ENCODE assay signal across 9 cellular contexts in genomic region chr4:140096483-140096861, GRCh38. TPM values are rescaled to one million over a fixed set of nuclear protein-coding genes. Genes with fewer than 3 reads are reported as not detected.
A peak's percentile ranks its signal among the peaks of the same experiment; 100 is the strongest.
DNase-seq lines count a peak whose midpoint lies in the region; ATAC-seq and TF ChIP-seq lines count a peak whose summit lies in the region.
"Had no signal": no experiment of that assay in that cellular context is flagged by ENCODE, and none has a peak within 500 bp of the region (broad histone marks: within the 10 kb centered on the region; RNA-seq: fewer than 3 reads in every experiment).

No MANE protein-coding gene starts in this region.

- H3K4me1 ChIP-seq in ACC112 (ENCODE audit: control insufficient read depth, insufficient read depth, low read length, unreplicated experiment) (peaks cover 63% of the 10 kb centered on the region), HEK293 (ENCODE audit: control insufficient read depth, insufficient read depth, low read length) (peaks cover 7% of the 10 kb centered on the region)
- H3K4me1 ChIP-seq in naive thymus-derived CD4-positive, alpha-beta T cell (ENCODE audit: control insufficient read depth in 2 of 2, insufficient read depth in 2 of 2, low read length in 2 of 2): peaks cover 5 to 53% of the 10 kb centered on the region in 2 donors

- H3K9me3 ChIP-seq in HEK293 (ENCODE audit: control insufficient read depth, insufficient read depth, low read depth, low read length): no peaks in the 10 kb centered on the region
- no peaks in the 10 kb centered on the region for H3K9me3 ChIP-seq in naive thymus-derived CD4-positive, alpha-beta T cell (ENCODE audit: control insufficient read depth in 2 of 3, low read length in 3 of 3)

- H3K27me3 ChIP-seq in ACC112 (ENCODE audit: insufficient read depth, low read length): no peaks in the 10 kb centered on the region
- no peaks in the 10 kb centered on the region for H3K27me3 ChIP-seq in naive thymus-derived CD4-positive, alpha-beta T cell (ENCODE audit: control insufficient read depth in 2 of 2, insufficient read depth in 2 of 2, low read length in 2 of 2)

- intact Hi-C loops in naive thymus-derived CD4-positive, alpha-beta T cell (cut with micrococcal nuclease): loop anchor here (1.0 to 10.0 kb wide), 7 partner anchors 8 to 922 kb away; partner anchors contain the start of genes ELF2 (in 1 of the 2) and SETD7 (in 1 of the 2)
- intact Hi-C loops in sciatic nerve (cut with DNase I): no loop called here

- POLR2A ChIA-PET in HEK293 (lab: Yijun Ruan, JAX): interaction anchor here (0.7 to 1.4 kb wide), 2 partner anchors 13 to 54 kb away, joined by 3 read pairs; no protein-coding TSS in a partner anchor
- POLR2A ChIA-PET in naive thymus-derived CD4-positive, alpha-beta T cell (lab: Charles Lee): interaction anchor here (1.5 to 4.5 kb wide), 4 partner anchors 15 to 57 kb away, joined by 4 to 45 read pairs (median 10); partner anchors contain the start of gene MAML3

- peaks cover 2% of the 10 kb centered on the region for H3K27me3 Mint-ChIP-seq in activated naive CD8-positive, alpha-beta T cell treated with anti-CD3 and anti-CD28 coated beads, Interleukin-2, amount 50 U/mL, for 24 hours
- peaks cover 0 to 2% (median 0%) of the 10 kb centered on the region in 5 donors for H3K27me3 Mint-ChIP-seq in naive thymus-derived CD4-positive, alpha-beta T cell

- CTCF ChIA-PET in HEK293 (lab: Yijun Ruan, JAX): no interaction called here
- CTCF ChIA-PET in naive thymus-derived CD4-positive, alpha-beta T cell (lab: Charles Lee): interaction anchor here (0.7 to 1.1 kb wide), 3 partner anchors 25 to 63 kb away, joined by 3 read pairs; no protein-coding TSS in a partner anchor

- H3K4me3 Mint-ChIP-seq in activated naive CD8-positive, alpha-beta T cell treated with anti-CD3 and anti-CD28 coated beads, Interleukin-2, amount 50 U/mL, for 24 hours: peak overlapping the region; percentile 86
- H3K4me3 Mint-ChIP-seq in naive thymus-derived CD4-positive, alpha-beta T cell: peak overlapping the region; percentile 27 to 97 (median 88)

- ATAC-seq in activated naive CD8-positive, alpha-beta T cell treated with anti-CD3 and anti-CD28 coated beads, Interleukin-2, amount 50 U/mL, for 24 hours: peak; percentile 5
- ATAC-seq in naive thymus-derived CD4-positive, alpha-beta T cell: peak; percentile 2
- no peak for ATAC-seq in sciatic nerve

- H3K79me2 ChIP-seq in ACC112 (ENCODE audit: control insufficient read depth, insufficient read depth, low read length, unreplicated experiment): no peaks in the 10 kb centered on the region

- no peak overlapping the region for H2AFZ ChIP-seq in ACC112 (ENCODE audit: low read length, unreplicated experiment)

- no peak for DNase-seq in activated naive CD8-positive, alpha-beta T cell treated with anti-CD3 and anti-CD28 coated beads, Interleukin-2, amount 50 U/mL, for 24 hours
- DNase-seq in naive thymus-derived CD4-positive, alpha-beta T cell: no peak
- DNase-seq in sciatic nerve (ENCODE audit: low spot score): no peak
- DNase-seq in midbrain (lab: John Stamatoyannopoulos, UW): no peak
- no peak for DNase-seq in NCI-H510A (lab: John Stamatoyannopoulos, UW)
- DNase-seq in retina: no peak
- DNase-seq: DMS153 had no signal

- H3K27ac Mint-ChIP-seq in activated naive CD8-positive, alpha-beta T cell treated with anti-CD3 and anti-CD28 coated beads, Interleukin-2, amount 50 U/mL, for 24 hours: peak overlapping the region; percentile 97
- H3K27ac Mint-ChIP-seq in naive thymus-derived CD4-positive, alpha-beta T cell: peak overlapping the region; percentile 90 to 99 (median 95)

- H3K27ac ChIP-seq in ACC112 (ENCODE audit: low read depth, low read length) (peak overlapping the region; percentile 77), HEK293 (ENCODE audit: extremely low read depth, low read depth, low read length) (no peak overlapping the region)
- peak overlapping the region; percentile 73 for H3K27ac ChIP-seq in naive thymus-derived CD4-positive, alpha-beta T cell (ENCODE audit: low read depth, low read length)

- no peaks in the 10 kb centered on the region for H3K36me3 Mint-ChIP-seq in activated naive CD8-positive, alpha-beta T cell treated with anti-CD3 and anti-CD28 coated beads, Interleukin-2, amount 50 U/mL, for 24 hours (ENCODE audit: low read depth)
- H3K36me3 Mint-ChIP-seq in naive thymus-derived CD4-positive, alpha-beta T cell: peaks cover 0 to 18% (median 0%) of the 10 kb centered on the region in 5 donors

- no peak overlapping the region for H3K4me3 ChIP-seq in ACC112 (ENCODE audit: low read depth, low read length)
- H3K4me3 ChIP-seq in HEK293 (ENCODE audit: low read depth, low read length): no peak overlapping the region
- no peak overlapping the region for H3K4me3 ChIP-seq in naive thymus-derived CD4-positive, alpha-beta T cell (ENCODE audit: low read length)

- no peaks in the 10 kb centered on the region for H3K9me3 Mint-ChIP-seq in activated naive CD8-positive, alpha-beta T cell treated with anti-CD3 and anti-CD28 coated beads, Interleukin-2, amount 50 U/mL, for 24 hours
- H3K9me3 Mint-ChIP-seq in naive thymus-derived CD4-positive, alpha-beta T cell: no peaks in the 10 kb centered on the region

- H3K4me1 Mint-ChIP-seq in activated naive CD8-positive, alpha-beta T cell treated with anti-CD3 and anti-CD28 coated beads, Interleukin-2, amount 50 U/mL, for 24 hours: peaks cover 86% of the 10 kb centered on the region
- H3K4me1 Mint-ChIP-seq in naive thymus-derived CD4-positive, alpha-beta T cell: peaks cover 51 to 83% (median 75%) of the 10 kb centered on the region in 7 donors

- no peaks in the 10 kb centered on the region for H3K36me3 ChIP-seq in ACC112 (ENCODE audit: insufficient read depth, low read length)
- no peaks in the 10 kb centered on the region for H3K36me3 ChIP-seq in HEK293 (ENCODE audit: control insufficient read depth in 2 of 2, insufficient read depth in 1 of 2, low read length in 2 of 2)
- H3K36me3 ChIP-seq in naive thymus-derived CD4-positive, alpha-beta T cell (ENCODE audit: control insufficient read depth in 2 of 3, insufficient read depth in 3 of 3, low read length in 3 of 3): no peaks in the 10 kb centered on the region

- TF ChIP-seq CTCF in HEK293 (tag by site-specific recombination; IDR thresholded peaks at IDR 0.05): no peak

TF ChIP-seq in HEK293, 187 proteins besides CTCF, POLR2A, EP300 and RAD21:
- TF ChIP-seq SP3 (tag by site-specific recombination; IDR thresholded peaks at IDR 0.05): 0 out of 2 replicates have a peak, but pooled peaks have one; percentile 0
- 0 out of 2 replicates have a peak, but pooled peaks have one; percentile 0 for TF ChIP-seq ZFP37 (tag by site-specific recombination; IDR thresholded peaks at IDR 0.05)
- TF ChIP-seq ZNF561 (tag by site-specific recombination; IDR thresholded peaks at IDR 0.05; ENCODE audit: borderline replicate concordance): no peak

RNA-seq across cellular contexts. Expression of gene MAML3, which starts 57.5 kb away (rescaled TPM):
- total RNA-seq in naive thymus-derived CD4-positive, alpha-beta T cell: 1 to 10 TPM; 1.4 to 9.4 (median 3.6) TPM
- polyA plus RNA-seq in naive thymus-derived CD4-positive, alpha-beta T cell: under 1 TPM; 0.53 to 0.55 TPM
- total RNA-seq in sciatic nerve: 11.0 TPM
